In genomic region chr14:50532502-50533313, GRCh38 we compare ENCODE assay signal across 1 cellular context.
TF ChIP-seq lines count a peak whose summit lies in the region.

TSS of gene MAP4K5 (minus strand) at chr14:50532569. CDS start at chr14:50532049, 520 bp downstream.

TF ChIP-seq in K562, 482 proteins besides CTCF, POLR2A, EP300 and RAD21 (continued from another document and continues in another):
- TF ChIP-seq MXD1 (CRISPR knock-in tag; IDR thresholded peaks at IDR 0.05; ENCODE audit: borderline replicate concordance, poor library complexity, severe bottlenecking) (peak; percentile 3), ZBTB12 (CRISPR knock-in tag; IDR thresholded peaks at IDR 0.05) (no peak), MBD2 (IDR thresholded peaks at IDR 0.05; ENCODE audit: borderline replicate concordance, low read depth) (no peak), PCBP2 (IDR thresholded peaks at IDR 0.05; ENCODE audit: low read depth, low read length, poor library complexity, severe bottlenecking) (no peak), ZFP1 (CRISPR knock-in tag; IDR thresholded peaks at IDR 0.05) (no peak), SAP30 (IDR thresholded peaks at IDR 0.05; ENCODE audit: borderline replicate concordance, insufficient read depth, low read depth, low read length, poor library complexity, severe bottlenecking) (no peak), MYC (IDR thresholded peaks at IDR 0.05; ENCODE audit: low read depth, low read length) (peak; percentile 91), MYC (CRISPR knock-in tag; IDR thresholded peaks at IDR 0.05; ENCODE audit: borderline replicate concordance, low read depth) (no peak), GTF2F1 (IDR thresholded peaks at IDR 0.05; ENCODE audit: low read depth, low read length) (no peak), ZNF311 (CRISPR knock-in tag; IDR thresholded peaks at IDR 0.05) (no peak), U2AF1 (optimal IDR thresholded peaks at IDR 0.05; ENCODE audit: low read depth, low read length) (no peak), ZNF133 (CRISPR knock-in tag; IDR thresholded peaks at IDR 0.05) (no peak), CREB1 (IDR thresholded peaks at IDR 0.05) (peak; percentile 59), CREB1 (CRISPR knock-in tag; IDR thresholded peaks at IDR 0.05) (peak; percentile 63; the same call in 1 of the 2 replicates), CHD7 (IDR thresholded peaks at IDR 0.05; ENCODE audit: low read depth, low read length) (no peak), PHF8 (IDR thresholded peaks at IDR 0.05; ENCODE audit: borderline replicate concordance, low read length) (no peak), TAF1 (IDR thresholded peaks at IDR 0.05; ENCODE audit: control insufficient read depth, extremely low read depth, insufficient read depth, low read length, severe bottlenecking) (peak; percentile 20), STAG1 (CRISPR knock-in tag; IDR thresholded peaks at IDR 0.05; ENCODE audit: borderline replicate concordance) (peak; percentile 93), CC2D1A (IDR thresholded peaks at IDR 0.05) (no peak), HNRNPLL (IDR thresholded peaks at IDR 0.05; ENCODE audit: low read depth, low read length, poor library complexity, severe bottlenecking) (no peak), CSDE1 (IDR thresholded peaks at IDR 0.05) (no peak), ATF7 (IDR thresholded peaks at IDR 0.05) (peak; percentile 81), NFATC3 (IDR thresholded peaks at IDR 0.05) (no peak), HMGN3 (IDR thresholded peaks at IDR 0.05; ENCODE audit: borderline replicate concordance, extremely low read depth, insufficient read length, low read depth, low read length) (peak; percentile 19), NFYB (IDR thresholded peaks at IDR 0.05; ENCODE audit: extremely low read depth, insufficient read length) (no peak), EGR1 (conservative IDR thresholded peaks at IDR 0.05) (peak; percentile 38; the same call in 1 of the 2 replicates), SREBF1 (IDR thresholded peaks at IDR 0.05; ENCODE audit: borderline replicate concordance, low read depth, low read length) (0 out of 2 replicates have a peak, but pooled peaks have one; percentile 44), ZC3H8 (IDR thresholded peaks at IDR 0.05) (no peak), HCFC1 (IDR thresholded peaks at IDR 0.05; ENCODE audit: low read depth, low read length) (no peak), HNRNPH1 (optimal IDR thresholded peaks at IDR 0.05; ENCODE audit: low read depth, low read length) (no peak), SRSF3 (IDR thresholded peaks at IDR 0.05; ENCODE audit: insufficient read depth, low read length) (no peak), NR0B1 (IDR thresholded peaks at IDR 0.05; ENCODE audit: partially characterized antibody) (no peak), COPS2 (conservative IDR thresholded peaks at IDR 0.05) (no peak), NRF1 (conservative IDR thresholded peaks at IDR 0.05 in 1 of 2, IDR thresholded peaks at IDR 0.05 in 1 of 2) (no peak; a peak in 2 of 4 replicates), CBFA2T3 (IDR thresholded peaks at IDR 0.05) (no peak), ZNF217 (CRISPR knock-in tag; IDR thresholded peaks at IDR 0.05) (no peak), ZKSCAN3 (CRISPR knock-in tag; IDR thresholded peaks at IDR 0.05) (no peak), L3MBTL2 (IDR thresholded peaks at IDR 0.05) (peak; percentile 78), MLX (CRISPR knock-in tag; conservative IDR thresholded peaks at IDR 0.05) (no peak), PREB (CRISPR knock-in tag; IDR thresholded peaks at IDR 0.05) (no peak), FOXK1 (CRISPR knock-in tag; IDR thresholded peaks at IDR 0.05; ENCODE audit: borderline replicate concordance) (no peak), MEF2D (tag; conservative IDR thresholded peaks at IDR 0.05; ENCODE audit: low read depth) (no peak), TEAD1 (CRISPR knock-in tag; IDR thresholded peaks at IDR 0.05) (no peak), ZNF449 (CRISPR knock-in tag; IDR thresholded peaks at IDR 0.05) (no peak), E2F8 (IDR thresholded peaks at IDR 0.05; ENCODE audit: low read depth, partially characterized antibody) (no peak), ZNF644 (tag; IDR thresholded peaks at IDR 0.05; ENCODE audit: low read depth) (no peak), MEIS2 (IDR thresholded peaks at IDR 0.05; ENCODE audit: partially characterized antibody) (no peak)
